ENCODE assay signal across 13 cellular contexts in the genomic region with DNA sequence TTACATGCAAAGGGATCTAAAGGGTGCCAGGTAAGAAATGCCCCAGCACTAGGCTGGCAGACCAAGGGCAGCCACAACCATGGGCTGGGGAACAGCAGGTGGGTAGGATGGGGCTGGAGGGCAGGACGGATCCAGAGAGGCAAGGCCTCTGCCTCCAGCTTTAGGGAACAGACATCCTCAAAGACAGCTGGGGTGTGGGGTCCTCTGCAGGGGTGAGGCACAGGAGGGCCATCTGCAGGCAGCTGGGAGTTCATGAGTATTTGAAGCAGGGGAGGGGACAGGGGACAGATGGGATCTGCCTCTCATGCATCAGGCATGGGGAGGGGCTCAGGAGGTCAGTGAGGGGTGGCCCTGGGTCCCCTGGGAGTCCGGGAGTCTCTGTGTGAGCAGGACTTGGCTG. TPM values are rescaled to one million over a fixed set of nuclear protein-coding genes. Genes with fewer than 3 reads are reported as not detected.
DNase-seq lines count a peak whose midpoint lies in the region; ATAC-seq and TF ChIP-seq lines count a peak whose summit lies in the region.
"Had no signal": no experiment of that assay in that cellular context is flagged by ENCODE, and none has a peak within 500 bp of the region (broad histone marks: within the 10 kb centered on the region; RNA-seq: fewer than 3 reads in every experiment).

No MANE protein-coding gene starts in this region.

- H3K9me2 ChIP-seq in DOHH2 (replicated peaks; ENCODE audit: control insufficient read depth, low read length): no peaks in the 10 kb centered on the region
- H3K9me2 ChIP-seq in Karpas-422 (replicated peaks; ENCODE audit: insufficient read depth, low read length): no peaks in the 10 kb centered on the region

- CTCF ChIA-PET in activated CD4-positive, alpha-beta memory T cell treated with anti-CD3 and anti-CD28 coated beads for 36 hours (lab: Charles Lee): no interaction called here

- H3K4me2 ChIP-seq in DOHH2 (ENCODE audit: low read length) (peak overlapping the region; percentile 94), Karpas-422 (ENCODE audit: low read depth, low read length, poor library complexity, severe bottlenecking) (no peak overlapping the region)
- H3K4me2 ChIP-seq: smooth muscle cell had no signal

- H3K27ac ChIP-seq in DOHH2 (ENCODE audit: low read depth, low read length) (peak overlapping the region; percentile 93), Karpas-422 (ENCODE audit: low read length) (no peak overlapping the region)
- H3K27ac ChIP-seq: cardiac muscle cell, esophagus muscularis mucosa had no signal

- H3K4me1 ChIP-seq in DOHH2 (ENCODE audit: control insufficient read depth, low read length) (peaks cover 84% of the 10 kb centered on the region), Karpas-422 (ENCODE audit: low read length) (peaks cover 33% of the 10 kb centered on the region)

- H3K4me3 ChIP-seq in DOHH2 (ENCODE audit: low read length) (peak overlapping the region; percentile 87), H7 (ENCODE audit: insufficient read depth, low read depth, low read length) (no peak overlapping the region), Karpas-422 (ENCODE audit: low read length) (no peak overlapping the region)
- H3K4me3 ChIP-seq: cardiac muscle cell, esophagus muscularis mucosa, smooth muscle cell had no signal

- H3K27ac Mint-ChIP-seq in activated CD4-positive, alpha-beta memory T cell treated with anti-CD3 and anti-CD28 coated beads for 36 hours: peak overlapping the region; percentile 99
- peak overlapping the region; percentile 93 to 100 (median 100) for H3K27ac Mint-ChIP-seq in naive thymus-derived CD8-positive, alpha-beta T cell

- no peaks in the 10 kb centered on the region for H3K27me3 Mint-ChIP-seq in activated CD4-positive, alpha-beta memory T cell treated with anti-CD3 and anti-CD28 coated beads for 36 hours
- no peaks in the 10 kb centered on the region for H3K27me3 Mint-ChIP-seq in naive thymus-derived CD8-positive, alpha-beta T cell

- H3K36me3 ChIP-seq in DOHH2 (ENCODE audit: control insufficient read depth, low read length): peaks cover 59% of the 10 kb centered on the region
- no peaks in the 10 kb centered on the region for H3K36me3 ChIP-seq in H7 (replicated peaks; ENCODE audit: control insufficient read depth, insufficient read depth, low read length)
- H3K36me3 ChIP-seq in Karpas-422 (ENCODE audit: insufficient read depth, low read length): no peaks in the 10 kb centered on the region
- H3K36me3 ChIP-seq: cardiac muscle cell, esophagus muscularis mucosa had no signal

- no peaks in the 10 kb centered on the region for H3K9me3 ChIP-seq in DOHH2 (ENCODE audit: control insufficient read depth, insufficient read depth, low read length)
- no peaks in the 10 kb centered on the region for H3K9me3 ChIP-seq in Karpas-422 (ENCODE audit: low read length)
- H3K9me3 ChIP-seq: esophagus muscularis mucosa had no signal

- H3K27me3 ChIP-seq in DOHH2 (ENCODE audit: control insufficient read depth, low read length): no peaks in the 10 kb centered on the region
- peaks cover 1% of the 10 kb centered on the region; the same call in 1 of the 2 replicates for H3K27me3 ChIP-seq in H7 (ENCODE audit: control insufficient read depth, insufficient read depth, low read length)
- no peaks in the 10 kb centered on the region for H3K27me3 ChIP-seq in Karpas-422 (ENCODE audit: low read length)

- ATAC-seq in naive thymus-derived CD8-positive, alpha-beta T cell: no peak
- ATAC-seq in GM21423 (IDR thresholded peaks at IDR 0.05; ENCODE audit: unreplicated experiment) (no peak), HG02938 (IDR thresholded peaks at IDR 0.05; ENCODE audit: unreplicated experiment) (no peak)

- DNase-seq in H7 (peak; percentile 72), Karpas-422 (no peak)
- DNase-seq in activated CD4-positive, alpha-beta memory T cell treated with anti-CD3 and anti-CD28 coated beads for 36 hours: no peak
- peak in 1 of 10 donors; percentile 52 for DNase-seq in naive thymus-derived CD8-positive, alpha-beta T cell
- DNase-seq: activated CD8-positive, alpha-beta memory T cell treated with anti-CD3 and anti-CD28 coated beads, Interleukin-2, amount 50 U/mL, for 4 hours; DMS79; NCI-H748 treated with DMSO at 0.1 percent for 48 hours had no signal

- H3K9me3 Mint-ChIP-seq in activated CD4-positive, alpha-beta memory T cell treated with anti-CD3 and anti-CD28 coated beads for 36 hours: no peaks in the 10 kb centered on the region
- no peaks in the 10 kb centered on the region for H3K9me3 Mint-ChIP-seq in naive thymus-derived CD8-positive, alpha-beta T cell

- POLR2A ChIA-PET in activated CD4-positive, alpha-beta memory T cell treated with anti-CD3 and anti-CD28 coated beads for 36 hours (lab: Charles Lee): no interaction called here
- POLR2A ChIA-PET in naive thymus-derived CD8-positive, alpha-beta T cell (lab: Charles Lee): interaction anchor here (0.8 to 23.1 kb wide), 12 partner anchors 9 to 505 kb away, joined by 3 to 608 read pairs (median 17); a partner anchor contains a TSS

- H4K20me1 ChIP-seq in DOHH2 (ENCODE audit: control insufficient read depth, insufficient read depth, low read depth, low read length) (no peaks in the 10 kb centered on the region), Karpas-422 (ENCODE audit: insufficient read depth, low read depth, low read length) (no peaks in the 10 kb centered on the region)

- peak overlapping the region; percentile 90 for H3K4me3 Mint-ChIP-seq in activated CD4-positive, alpha-beta memory T cell treated with anti-CD3 and anti-CD28 coated beads for 36 hours
- H3K4me3 Mint-ChIP-seq in naive thymus-derived CD8-positive, alpha-beta T cell: peak overlapping the region; percentile 85 to 96 (median 92)

- H2AFZ ChIP-seq in Karpas-422 (ENCODE audit: low read length): no peak overlapping the region

- H3K4me1 Mint-ChIP-seq in activated CD4-positive, alpha-beta memory T cell treated with anti-CD3 and anti-CD28 coated beads for 36 hours (ENCODE audit: low read depth): peaks cover 78% of the 10 kb centered on the region
- H3K4me1 Mint-ChIP-seq in naive thymus-derived CD8-positive, alpha-beta T cell: peaks cover 46 to 87% (median 81%) of the 10 kb centered on the region in 4 donors

- H3K9ac ChIP-seq in Karpas-422 (ENCODE audit: low read length): no peak overlapping the region

- peaks cover 32% of the 10 kb centered on the region for H3K36me3 Mint-ChIP-seq in activated CD4-positive, alpha-beta memory T cell treated with anti-CD3 and anti-CD28 coated beads for 36 hours
- peaks cover 2 to 12% (median 4%) of the 10 kb centered on the region in 3 donors for H3K36me3 Mint-ChIP-seq in naive thymus-derived CD8-positive, alpha-beta T cell

- H3K79me2 ChIP-seq in DOHH2 (ENCODE audit: control insufficient read depth, low read length): peaks cover 69% of the 10 kb centered on the region
- no peaks in the 10 kb centered on the region for H3K79me2 ChIP-seq in Karpas-422 (ENCODE audit: low read length)

- intact Hi-C loops in activated CD4-positive, alpha-beta memory T cell treated with anti-CD3 and anti-CD28 coated beads for 36 hours (cut with micrococcal nuclease): no loop called here

- H3F3A ChIP-seq in DOHH2 (ENCODE audit: control insufficient read depth, insufficient read depth): peaks cover 45% of the 10 kb centered on the region

- TF ChIP-seq CTCF in DOHH2 (IDR thresholded peaks at IDR 0.05; ENCODE audit: low read depth, low read length, poor library complexity, severe bottlenecking): peak; percentile 54

RNA-seq across cellular contexts. Expression of a gene that starts 3.9 kb away (rescaled TPM):
- 20.3 and 25.1 TPM in 2 replicates for total RNA-seq in H7 (2014; rRNA removed; shearing (Covaris generic))
- 10 to 100 TPM; 67.0 to 72.8 TPM for total RNA-seq in activated CD4-positive, alpha-beta memory T cell treated with anti-CD3 and anti-CD28 coated beads for 36 hours
- total RNA-seq in naive thymus-derived CD8-positive, alpha-beta T cell: 10 to 100 TPM; 62.1 to 64.0 TPM
- polyA plus RNA-seq in naive thymus-derived CD8-positive, alpha-beta T cell: 100 to 1,000 TPM in 2 of 3 donors, 10 to 100 TPM in 1; 86.7 to 208 (median 145) TPM
- 4.9 and 6.2 TPM in 2 replicates for total RNA-seq in Karpas-422 (2014; rRNA removed; shearing (Covaris generic); ENCODE audit: low replicate concordance)
- total RNA-seq: cardiac muscle cell, smooth muscle cell had no signal
- polyA plus RNA-seq: cardiac muscle cell had no signal

RNA-seq across cellular contexts. Expression of a gene that starts 33.7 kb away (rescaled TPM):
- 46.5 and 69.8 TPM in 2 replicates for total RNA-seq in H7 (2014; rRNA removed; shearing (Covaris generic))
- total RNA-seq in activated CD4-positive, alpha-beta memory T cell treated with anti-CD3 and anti-CD28 coated beads for 36 hours: 10 to 100 TPM; 77.9 to 80.0 TPM
- 10 to 100 TPM; 68.9 to 71.2 TPM for total RNA-seq in naive thymus-derived CD8-positive, alpha-beta T cell
- polyA plus RNA-seq in naive thymus-derived CD8-positive, alpha-beta T cell: 10 to 100 TPM; 56.3 to 62.9 (median 56.9) TPM
- total RNA-seq in Karpas-422 (2014; rRNA removed; shearing (Covaris generic); ENCODE audit: low replicate concordance): 5.5 and 11.4 TPM in 2 replicates
